1 cellular context compared by ENCODE assay signal in the genomic region with DNA sequence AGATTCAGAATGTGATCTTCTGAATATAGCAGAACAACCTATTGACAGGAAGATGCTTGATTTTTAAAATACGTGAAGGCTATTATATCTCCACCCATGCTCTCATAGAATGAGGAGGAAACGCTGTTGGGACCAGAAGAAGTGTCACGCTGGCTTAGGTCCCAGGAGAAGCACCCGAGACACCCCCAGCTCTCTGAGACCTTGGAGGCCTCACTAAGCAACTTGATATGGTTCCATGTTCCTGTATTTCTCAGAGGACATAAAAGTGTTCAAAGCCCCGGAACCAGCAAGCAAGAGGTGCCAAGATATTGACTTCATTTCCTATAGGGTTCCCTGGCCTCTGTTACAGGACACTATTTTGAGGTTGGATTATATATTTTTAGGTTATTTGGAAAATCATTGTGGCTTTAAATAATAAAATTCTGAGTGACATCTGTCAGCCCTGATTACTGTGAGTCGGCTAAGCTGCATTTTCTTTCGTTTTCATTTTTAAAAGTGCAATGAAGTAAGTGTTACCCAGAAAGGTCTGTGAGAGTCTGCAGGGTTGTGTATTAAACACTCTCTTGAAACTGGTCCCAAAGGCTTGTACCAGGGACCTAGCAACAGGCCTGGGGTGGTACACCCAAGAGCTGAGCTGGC.
TF ChIP-seq lines count a peak whose summit lies in the region.

No MANE protein-coding gene starts in this region.

TF ChIP-seq in H1, 55 proteins besides CTCF, POLR2A, EP300 and RAD21:
- TF ChIP-seq CHD2 (IDR thresholded peaks at IDR 0.05; ENCODE audit: low read length) (no peak), RFX5 (IDR thresholded peaks at IDR 0.05; ENCODE audit: borderline replicate concordance, low read depth, low read length) (no peak), SAP30 (IDR thresholded peaks at IDR 0.05; ENCODE audit: insufficient read depth, insufficient replicate concordance, low read length) (no peak), SIN3A (conservative IDR thresholded peaks at IDR 0.05 in 1 of 2, IDR thresholded peaks at IDR 0.05 in 1 of 2; ENCODE audit: low read depth in 1 of 2, low read length in 2 of 2) (no peak), EGR1 (IDR thresholded peaks at IDR 0.05; ENCODE audit: borderline replicate concordance, low read depth, low read length) (no peak), NRF1 (IDR thresholded peaks at IDR 0.05; ENCODE audit: low read depth, low read length) (no peak), SUZ12 (IDR thresholded peaks at IDR 0.05; ENCODE audit: low read length) (no peak), SP2 (IDR thresholded peaks at IDR 0.05; ENCODE audit: low read length) (no peak), TAF7 (optimal IDR thresholded peaks at IDR 0.05; ENCODE audit: borderline replicate concordance, low read depth, low read length) (no peak)
TF ChIP-seq in H1: peak in this region for 0.
